ENCODE assay signal across 11 cellular contexts in the genomic region with DNA sequence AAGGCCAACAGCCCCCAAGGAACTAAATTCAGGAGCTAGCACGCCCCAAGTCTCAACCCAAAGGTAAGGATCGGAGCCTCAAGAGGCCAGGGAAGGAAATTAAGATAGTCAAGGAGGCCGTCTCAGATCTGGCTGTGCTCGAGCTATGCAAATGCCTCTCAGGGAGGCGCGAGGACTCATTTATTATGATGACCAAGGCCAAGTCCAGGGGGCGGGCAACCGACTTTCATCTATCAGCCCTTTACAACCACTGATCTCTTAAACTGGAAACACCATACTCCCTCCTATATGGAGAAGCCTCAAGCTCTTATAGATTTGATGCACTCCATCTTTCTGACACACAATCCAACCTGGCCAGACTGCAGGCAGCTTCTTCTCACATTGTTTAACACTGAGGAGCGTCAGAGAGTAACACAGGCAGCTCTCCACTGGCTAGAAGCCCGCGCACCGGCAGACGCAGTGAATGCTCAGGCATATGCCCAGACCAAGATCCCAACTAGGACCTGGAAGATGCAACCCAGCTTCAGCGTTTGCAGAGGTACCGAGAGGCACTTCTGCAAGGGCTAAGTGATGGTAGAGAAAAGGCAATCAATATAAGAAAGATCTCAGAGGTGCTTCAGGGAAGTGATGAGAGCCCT. TPM values are rescaled to one million over a fixed set of nuclear protein-coding genes. Genes with fewer than 3 reads are reported as not detected.
DNase-seq lines count a peak whose midpoint lies in the region; ATAC-seq and FAIRE-seq lines count a peak whose summit lies in the region.
"Had no signal": no experiment of that assay in that cellular context is flagged by ENCODE, and none has a peak within 500 bp of the region (broad histone marks: within the 10 kb centered on the region; RNA-seq: fewer than 3 reads in every experiment).

No MANE protein-coding gene starts in this region.

- peaks cover 0 to 5% (median 3%) of the 10 kb centered on the region in 5 donors for H3K36me3 Mint-ChIP-seq in naive thymus-derived CD4-positive, alpha-beta T cell

- POLR2A ChIA-PET in naive thymus-derived CD4-positive, alpha-beta T cell (lab: Charles Lee): no interaction called here

- peaks cover 6 to 23% (median 20%) of the 10 kb centered on the region in 5 donors for H3K27me3 Mint-ChIP-seq in naive thymus-derived CD4-positive, alpha-beta T cell

- no peaks in the 10 kb centered on the region for H3K27me3 ChIP-seq in esophagus (ENCODE audit: control insufficient read depth in 1 of 2, insufficient read depth in 2 of 2, low read length in 2 of 2)
- no peaks in the 10 kb centered on the region for H3K27me3 ChIP-seq in naive thymus-derived CD4-positive, alpha-beta T cell (ENCODE audit: control insufficient read depth in 2 of 2, insufficient read depth in 2 of 2, low read length in 2 of 2)

- CTCF ChIA-PET in naive thymus-derived CD4-positive, alpha-beta T cell (lab: Charles Lee): no interaction called here

- 69% methylated on average over 15 of the region's 15 CpGs for WGBS in esophagus, 2 donors

- no peaks in the 10 kb centered on the region for H3K4me1 ChIP-seq in esophagus (ENCODE audit: control insufficient read depth in 2 of 2, insufficient read depth in 2 of 2, low read length in 1 of 2)
- no peaks in the 10 kb centered on the region for H3K4me1 ChIP-seq in naive thymus-derived CD4-positive, alpha-beta T cell (ENCODE audit: control insufficient read depth in 2 of 2, insufficient read depth in 2 of 2, low read length in 2 of 2)

- no peaks in the 10 kb centered on the region for H3K9me3 ChIP-seq in esophagus (ENCODE audit: control insufficient read depth in 2 of 2, insufficient read depth in 1 of 2, low read depth in 1 of 2, low read length in 1 of 2)
- peaks cover 0 to 7% (median 0%) of the 10 kb centered on the region in 3 experiments for H3K9me3 ChIP-seq in naive thymus-derived CD4-positive, alpha-beta T cell (ENCODE audit: control insufficient read depth in 2 of 3, low read length in 3 of 3)

- intact Hi-C loops in naive thymus-derived CD4-positive, alpha-beta T cell (cut with micrococcal nuclease): no loop called here

- DNase-seq in GM19239 (ENCODE audit: insufficient read length, low spot score) (no peak), AML-193 (lab: John Stamatoyannopoulos, UW) (no peak)
- DNase-seq in naive thymus-derived CD4-positive, alpha-beta T cell: no peak
- no peak for DNase-seq in activated CD4-positive, alpha-beta T cell treated with anti-CD3 and anti-CD28 coated beads for 1 hour
- DNase-seq: activated effector memory CD4-positive, alpha-beta T cell treated with Interleukin-2 at 50 U/mL for 16 hours; dorsolateral prefrontal cortex; GF-D8; NCI-H2171 had no signal

- peaks cover 0 to 18% (median 11%) of the 10 kb centered on the region in 11 donors for H3K9me3 Mint-ChIP-seq in naive thymus-derived CD4-positive, alpha-beta T cell

- no peak overlapping the region for H3K27ac Mint-ChIP-seq in naive thymus-derived CD4-positive, alpha-beta T cell

- H3K27ac ChIP-seq in esophagus (ENCODE audit: low read depth in 2 of 2, low read length in 1 of 2) (no peak overlapping the region), skin epidermis (peak overlapping the region in 5 of 21 experiments; percentile 30 to 46 (median 34))
- H3K27ac ChIP-seq in naive thymus-derived CD4-positive, alpha-beta T cell (ENCODE audit: low read depth, low read length): no peak overlapping the region
- H3K27ac ChIP-seq: dorsolateral prefrontal cortex had no signal

- H3K4me3 ChIP-seq in esophagus (ENCODE audit: low read depth in 1 of 2, low read length in 2 of 2) (peak overlapping the region; percentile 33), skin epidermis (peak overlapping the region in 4 of 7 experiments; percentile 5 to 22 (median 8))
- H3K4me3 ChIP-seq in naive thymus-derived CD4-positive, alpha-beta T cell (ENCODE audit: low read length): no peak overlapping the region

- no peaks in the 10 kb centered on the region for H3K36me3 ChIP-seq in esophagus (ENCODE audit: control insufficient read depth in 2 of 2, insufficient read depth in 2 of 2, low read length in 1 of 2)
- no peaks in the 10 kb centered on the region for H3K36me3 ChIP-seq in naive thymus-derived CD4-positive, alpha-beta T cell (ENCODE audit: control insufficient read depth in 2 of 3, insufficient read depth in 3 of 3, low read length in 3 of 3)

- peak overlapping the region in 2 of 10 donors; percentile 40 to 75 for H3K4me3 Mint-ChIP-seq in naive thymus-derived CD4-positive, alpha-beta T cell

- peak; percentile 18 for ATAC-seq in HG03039 (IDR thresholded peaks at IDR 0.05; ENCODE audit: unreplicated experiment)
- no peak for ATAC-seq in naive thymus-derived CD4-positive, alpha-beta T cell

- FAIRE-seq in GM19239 (lab: Jason Lieb, UNC): peak; percentile 4

- peaks cover 0 to 11% (median 0%) of the 10 kb centered on the region in 7 donors for H3K4me1 Mint-ChIP-seq in naive thymus-derived CD4-positive, alpha-beta T cell

RNA-seq across cellular contexts. Expression of gene SLC15A1, which starts 9.6 kb away (rescaled TPM):
- polyA plus RNA-seq in esophagus: 1 to 10 TPM in 1 of 2 donors, under 1 TPM in 1; 0.46 to 2.2 TPM
- total RNA-seq in naive thymus-derived CD4-positive, alpha-beta T cell: not detected
- polyA plus RNA-seq in naive thymus-derived CD4-positive, alpha-beta T cell: not detected
